Comparison of ENCODE assay signal across 31 cellular contexts in the genomic region with DNA sequence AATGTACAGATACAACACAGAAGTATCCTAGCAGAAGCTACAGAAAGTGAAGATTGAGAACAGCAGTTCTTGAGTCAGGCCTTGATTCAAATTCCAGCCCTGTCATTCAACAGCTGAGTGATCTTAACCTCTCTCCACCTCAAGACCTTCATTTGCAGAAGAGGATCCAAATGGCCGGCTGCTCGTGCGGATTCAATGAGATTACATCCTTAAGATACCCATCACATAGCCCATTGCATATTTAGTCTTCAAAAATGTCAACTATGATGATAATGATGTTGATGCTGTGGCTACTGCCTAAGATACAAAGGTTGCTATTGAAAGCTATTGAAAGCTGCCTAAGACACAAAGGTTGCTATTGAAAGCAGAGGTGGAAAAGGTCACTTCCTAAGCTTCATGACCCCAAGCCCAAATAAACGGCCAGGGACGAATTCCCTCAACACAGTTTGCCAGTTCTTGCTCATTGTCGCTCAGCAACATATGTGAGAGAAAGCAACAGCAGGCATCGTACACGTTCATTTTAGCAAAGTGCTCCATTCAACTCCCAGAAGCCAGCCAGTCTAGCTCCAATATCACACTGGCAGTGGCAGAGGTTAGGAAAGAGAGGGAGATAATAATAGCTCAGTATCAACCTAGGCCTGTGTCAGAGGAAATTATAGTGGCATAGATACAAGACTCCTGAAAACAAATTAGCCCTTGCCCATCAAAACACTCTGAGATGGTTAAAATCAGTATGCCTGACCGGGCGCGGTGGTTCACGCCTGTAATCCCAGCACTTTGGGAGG. TPM values are rescaled to one million over a fixed set of nuclear protein-coding genes. Genes with fewer than 3 reads are reported as not detected.
A peak's percentile ranks its signal among the peaks of the same experiment; 100 is the strongest.
DNase-seq lines count a peak whose midpoint lies in the region; ATAC-seq, FAIRE-seq and TF ChIP-seq lines count a peak whose summit lies in the region.
"Had no signal": no experiment of that assay in that cellular context is flagged by ENCODE, and none has a peak within 500 bp of the region (broad histone marks: within the 10 kb centered on the region; RNA-seq: fewer than 3 reads in every experiment).

No MANE protein-coding gene starts in this region.

- peaks cover 30% of the 10 kb centered on the region for H3K27me3 Mint-ChIP-seq in osteocyte (ENCODE audit: unreplicated experiment)
- peaks cover 15% of the 10 kb centered on the region for H3K27me3 Mint-ChIP-seq in activated naive CD4-positive, alpha-beta T cell treated with anti-CD3 and anti-CD28 coated beads, Interleukin-2, amount 10 ng/mL, durations not matched to agents 7 days and 5 days
- H3K27me3 Mint-ChIP-seq: type B pancreatic cell had no signal

- peak overlapping the region; percentile 44 for H3K4me2 ChIP-seq in HepG2 (ENCODE audit: low read depth, low read length)
- H3K4me2 ChIP-seq in trophoblast cell (ENCODE audit: low read length), result no peak overlapping the region
- H3K4me2 ChIP-seq in OCI-LY7 (ENCODE audit: low read length), result no peak overlapping the region

- BruUV-seq in HepG2 (replicated peaks; lab: Mats Ljungman, UMichigan) (no TSS peak), OCI-LY7 (replicated peaks; lab: Mats Ljungman, UMichigan) (no TSS peak)

- no peaks in the 10 kb centered on the region for H3K9me3 Mint-ChIP-seq in osteocyte (ENCODE audit: unreplicated experiment)
- no peaks in the 10 kb centered on the region for H3K9me3 Mint-ChIP-seq in activated naive CD4-positive, alpha-beta T cell treated with anti-CD3 and anti-CD28 coated beads, Interleukin-2, amount 10 ng/mL, durations not matched to agents 7 days and 5 days
- H3K9me3 Mint-ChIP-seq: natural killer cell treated with Interleukin-12 subunit alpha and Interleukin-12 subunit beta and Interleukin-15 and Interleukin-18, amount 100 ng/mL, for 72 hours; type B pancreatic cell had no signal

- no peak overlapping the region for H2BK120ac ChIP-seq in trophoblast cell (ENCODE audit: insufficient read depth, low read length, poor library complexity)

- in situ Hi-C loops in HepG2 (cut with HindIII; ENCODE audit: extremely low pct_ligation_motif_present, low pct_unique_long_range_greater_than_20kb), result no loop called here

- H3K9me3 ChIP-seq in HepG2 (ENCODE audit: low read length) (no peaks in the 10 kb centered on the region), right lobe of liver (no peaks in the 10 kb centered on the region), left ventricle myocardium inferior (replicated peaks) (no peaks in the 10 kb centered on the region), trophoblast cell (ENCODE audit: insufficient read depth, low read depth, low read length) (peaks cover 5% of the 10 kb centered on the region), OCI-LY7 (ENCODE audit: low read length) (no peaks in the 10 kb centered on the region)
- H3K9me3 ChIP-seq: HAP-1, pancreas, Peyer's patch had no signal

- TF ChIP-seq EP300 in HepG2 (IDR thresholded peaks at IDR 0.05; ENCODE audit: low read depth in 2 of 2, low read length in 2 of 2) (peak in 1 of 2 experiments; percentile 56; a peak in 2 of 4 replicates), HepG2 (CRISPR knock-in tag; IDR thresholded peaks at IDR 0.05; ENCODE audit: borderline replicate concordance) (no peak)

- POLR2A ChIA-PET in HepG2 (lab: Yijun Ruan, JAX), result no interaction called here
- POLR2A ChIA-PET in OCI-LY7 (lab: Charles Lee), result interaction anchor here (1.1 kb wide), 1 partner anchor 14 kb away, joined by 6 read pairs; no protein-coding TSS in a partner anchor

- no peak overlapping the region for H4K8ac ChIP-seq in trophoblast cell (ENCODE audit: low read depth, low read length)

- no peak overlapping the region for H2BK5ac ChIP-seq in trophoblast cell (ENCODE audit: low read depth, low read length, poor library complexity)

- H2AK5ac ChIP-seq in trophoblast cell (ENCODE audit: low read length), result no peak overlapping the region

- H3K4me1 Mint-ChIP-seq in osteocyte (ENCODE audit: unreplicated experiment), result peaks cover 4% of the 10 kb centered on the region
- peaks cover 18% of the 10 kb centered on the region for H3K4me1 Mint-ChIP-seq in activated naive CD4-positive, alpha-beta T cell treated with anti-CD3 and anti-CD28 coated beads, Interleukin-2, amount 10 ng/mL, durations not matched to agents 7 days and 5 days

- H3K36me3 ChIP-seq in HepG2 (replicated peaks in 1 of 2; ENCODE audit: control insufficient read depth in 1 of 2, insufficient read depth in 2 of 2, low read length in 2 of 2) (no peaks in the 10 kb centered on the region), right lobe of liver (no peaks in the 10 kb centered on the region), left ventricle myocardium inferior (no peaks in the 10 kb centered on the region), trophoblast cell (ENCODE audit: control insufficient read depth in 1 of 2, insufficient read depth in 2 of 2, low read length in 2 of 2) (no peaks in the 10 kb centered on the region), OCI-LY7 (ENCODE audit: insufficient read depth, low read length) (no peaks in the 10 kb centered on the region)
- H3K36me3 ChIP-seq: HAP-1, pancreas, Peyer's patch had no signal

- no peak overlapping the region for H3K18ac ChIP-seq in trophoblast cell (ENCODE audit: low read length)

- no peak overlapping the region for H3K23ac ChIP-seq in trophoblast cell (ENCODE audit: low read length)

- H3K9ac ChIP-seq in HepG2 (ENCODE audit: insufficient read depth, low read depth, low read length) (no peak overlapping the region), trophoblast cell (ENCODE audit: low read length) (no peak overlapping the region)

- DNase-seq in HepG2 (ENCODE audit: low spot score), result peak; percentile 71
- no peak for DNase-seq in right lobe of liver
- DNase-seq in left ventricle myocardium inferior, result no peak
- DNase-seq in trophoblast cell, result peak; percentile 56 to 81
- DNase-seq in osteocyte (ENCODE audit: extremely low spot score, unreplicated experiment), result no peak
- no peak for DNase-seq in NK-92 treated with Interleukin-12 subunit alpha and Interleukin-12 subunit beta, amount 100 ng/mL, for 24 hours (lab: John Stamatoyannopoulos, UW)
- DNase-seq in activated naive CD4-positive, alpha-beta T cell treated with anti-CD3 and anti-CD28 coated beads, Interleukin-2, amount 10 ng/mL, durations not matched to agents 7 days and 5 days, result no peak
- DNase-seq in OCI-LY7 (ENCODE audit: low spot score), result no peak
- DNase-seq: 8988T; activated CD4-positive, alpha-beta T cell treated with anti-CD3 and anti-CD28 coated beads for 4 hours; activated effector memory CD4-positive, alpha-beta T cell treated with Interleukin-2 at 50 U/mL for 16 hours; Calu3; DMS79; effector memory CD4-positive, alpha-beta T cell; MM.1S; NCI-H1930; NCI-H69; pancreas; Peyer's patch; SIG-M5; stimulated activated CD4-positive, alpha-beta T cell treated with anti-CD3 and anti-CD28 coated beads, Interleukin-4, amount 100 ng/mL, for 4 hours had no signal

- H3K79me1 ChIP-seq in trophoblast cell (ENCODE audit: low read length), result no peaks in the 10 kb centered on the region

- H3K27ac ChIP-seq in HepG2 (ENCODE audit: extremely low read length, insufficient read depth, low read length) (peak overlapping the region; percentile 1), right lobe of liver (no peak overlapping the region), left ventricle myocardium inferior (replicated peaks) (peak overlapping the region; percentile 79), trophoblast cell (ENCODE audit: low read depth, low read length) (no peak overlapping the region), OCI-LY7 (ENCODE audit: low read depth, low read length, poor library complexity, severe bottlenecking) (no peak overlapping the region)
- H3K27ac ChIP-seq: C4-2B, HL-60, pancreas had no signal

- peak; percentile 77 for FAIRE-seq in HepG2 (lab: Jason Lieb, UNC)
- FAIRE-seq: G401.6, pancreas had no signal

- CTCF ChIA-PET in HepG2 (lab: Yijun Ruan, JAX; ENCODE audit: low intra/inter-chr PET ratio, low total read pairs), result no interaction called here
- CTCF ChIA-PET in activated naive CD4-positive, alpha-beta T cell treated with anti-CD3 and anti-CD28 coated beads, Interleukin-2, amount 10 ng/mL, durations not matched to agents 7 days and 5 days (lab: Charles Lee), result interaction anchor here (1.9 kb wide), 1 partner anchor 15 kb away, joined by 7 read pairs; no protein-coding TSS in a partner anchor
- CTCF ChIA-PET in OCI-LY7 (lab: Charles Lee; ENCODE audit: unreplicated experiment), result no interaction called here

- H2AFZ ChIP-seq in HepG2 (ENCODE audit: low read length) (no peak overlapping the region), trophoblast cell (ENCODE audit: insufficient read depth, low read length, poor library complexity) (no peak overlapping the region), OCI-LY7 (ENCODE audit: low read length) (no peak overlapping the region)

- H3K9me2 ChIP-seq in OCI-LY7 (ENCODE audit: insufficient read depth, low read length), result no peaks in the 10 kb centered on the region

- H3K4ac ChIP-seq in trophoblast cell (ENCODE audit: low read depth, low read length), result no peak overlapping the region

- H3K79me2 ChIP-seq in HepG2 (ENCODE audit: insufficient read depth, low read length) (no peaks in the 10 kb centered on the region), trophoblast cell (ENCODE audit: control insufficient read depth, insufficient read depth, low read length, poor library complexity) (no peaks in the 10 kb centered on the region), OCI-LY7 (ENCODE audit: insufficient read depth, low read depth, low read length) (no peaks in the 10 kb centered on the region)

- no peak overlapping the region for H3K4me3 Mint-ChIP-seq in osteocyte (ENCODE audit: unreplicated experiment)
- H3K4me3 Mint-ChIP-seq in activated naive CD4-positive, alpha-beta T cell treated with anti-CD3 and anti-CD28 coated beads, Interleukin-2, amount 10 ng/mL, durations not matched to agents 7 days and 5 days, result no peak overlapping the region
- H3K4me3 Mint-ChIP-seq: activated naive CD8-positive, alpha-beta T cell; natural killer cell treated with Interleukin-12 subunit alpha and Interleukin-12 subunit beta and Interleukin-15 and Interleukin-18, amount 100 ng/mL, for 72 hours; type B pancreatic cell had no signal

- WGBS in HepG2 (ENCODE audit: low lambda C conversion rate), result 31% methylated on average over 12 of the region's 12 CpGs
- whole genome bisulfite sequencing in right lobe of liver (ENCODE audit: insufficient coverage, low coverage, low lambda C conversion rate, missing lambda C conversion rate), result 69% methylated on average over 7 of the region's 12 CpGs
- WGBS in trophoblast cell (ENCODE audit: extremely low coverage, insufficient coverage, insufficient read length), result no CpG with 5 or more reads among the region's 12 CpGs

- no peak overlapping the region for H4K91ac ChIP-seq in trophoblast cell (ENCODE audit: low read depth, low read length)

- H3K4me3 ChIP-seq in HepG2 (replicated peaks in 1 of 3; ENCODE audit: insufficient read depth in 1 of 3, low read depth in 2 of 3, low read length in 3 of 3) (no peak overlapping the region), right lobe of liver (no peak overlapping the region), left ventricle myocardium inferior (no peak overlapping the region), trophoblast cell (ENCODE audit: low read depth, low read length) (no peak overlapping the region), OCI-LY7 (ENCODE audit: low read depth, low read length, poor library complexity, severe bottlenecking) (no peak overlapping the region)
- H3K4me3 ChIP-seq: coronary artery, HAP-1, lung, pancreas, Peyer's patch had no signal

- H3K14ac ChIP-seq in trophoblast cell (ENCODE audit: low read length), result no peak overlapping the region

- H3K27me3 ChIP-seq in HepG2 (ENCODE audit: control insufficient read depth in 1 of 2, insufficient read depth in 2 of 2, low read length in 2 of 2) (peaks cover 4 to 5% of the 10 kb centered on the region in 2 experiments; a peak in 3 of 5 replicates), right lobe of liver (no peaks in the 10 kb centered on the region), left ventricle myocardium inferior (ENCODE audit: low read depth) (no peaks in the 10 kb centered on the region), trophoblast cell (ENCODE audit: insufficient read depth, low read length) (no peaks in the 10 kb centered on the region)
- H3K27me3 ChIP-seq: pancreas, Peyer's patch had no signal

- H2BK12ac ChIP-seq in trophoblast cell (ENCODE audit: low read length), result no peak overlapping the region

- H3K4me1 ChIP-seq in HepG2 (ENCODE audit: insufficient read depth, low read length) (peaks cover 34% of the 10 kb centered on the region), right lobe of liver (no peaks in the 10 kb centered on the region), left ventricle myocardium inferior (peaks cover 18% of the 10 kb centered on the region), trophoblast cell (ENCODE audit: control insufficient read depth in 1 of 2, insufficient read depth in 2 of 2, low read length in 2 of 2) (no peaks in the 10 kb centered on the region), OCI-LY7 (ENCODE audit: insufficient read depth, low read length, poor library complexity, severe bottlenecking) (peaks cover 30% of the 10 kb centered on the region)
- H3K4me1 ChIP-seq: HAP-1, pancreas, Peyer's patch had no signal

- no peak for TF ChIP-seq RAD21 in HepG2 (CRISPR knock-in tag; IDR thresholded peaks at IDR 0.05)

- TF ChIP-seq CTCF in HepG2 (CRISPR knock-in tag; IDR thresholded peaks at IDR 0.05) (no peak), right lobe of liver (IDR thresholded peaks at IDR 0.05) (no peak), left ventricle myocardium inferior (IDR thresholded peaks at IDR 0.05; ENCODE audit: borderline replicate concordance) (no peak), osteocyte (IDR thresholded peaks at IDR 0.05) (no peak), OCI-LY7 (conservative IDR thresholded peaks at IDR 0.05; ENCODE audit: low read length) (no peak)

- peak; percentile 58 for ATAC-seq in HepG2
- no peak for ATAC-seq in right lobe of liver
- ATAC-seq: natural killer cell treated with Interleukin-12 subunit alpha and Interleukin-12 subunit beta and Interleukin-15 and Interleukin-18, amount 100 ng/mL, for 72 hours; pancreas; sciatic nerve had no signal

- no peak overlapping the region for H3K27ac Mint-ChIP-seq in osteocyte (ENCODE audit: unreplicated experiment)
- H3K27ac Mint-ChIP-seq in activated naive CD4-positive, alpha-beta T cell treated with anti-CD3 and anti-CD28 coated beads, Interleukin-2, amount 10 ng/mL, durations not matched to agents 7 days and 5 days, result no peak overlapping the region
- H3K27ac Mint-ChIP-seq: activated naive CD8-positive, alpha-beta T cell; natural killer cell treated with Interleukin-12 subunit alpha and Interleukin-12 subunit beta and Interleukin-15 and Interleukin-18, amount 100 ng/mL, for 72 hours; type B pancreatic cell had no signal

- TF ChIP-seq POLR2A in HepG2 (IDR thresholded peaks at IDR 0.05; ENCODE audit: insufficient read depth in 1 of 2, low read depth in 2 of 2, low read length in 2 of 2), result no peak
- TF ChIP-seq POLR2A in right lobe of liver (IDR thresholded peaks at IDR 0.05), result no peak

- no peak overlapping the region for H4K12ac ChIP-seq in trophoblast cell (ENCODE audit: low read depth, low read length)

- H4K20me1 ChIP-seq in HepG2 (ENCODE audit: insufficient read depth, low read length) (no peaks in the 10 kb centered on the region), OCI-LY7 (ENCODE audit: insufficient read depth, low read length) (no peaks in the 10 kb centered on the region)

- H3K36me3 Mint-ChIP-seq in osteocyte (ENCODE audit: unreplicated experiment), result no peaks in the 10 kb centered on the region
- H3K36me3 Mint-ChIP-seq in activated naive CD4-positive, alpha-beta T cell treated with anti-CD3 and anti-CD28 coated beads, Interleukin-2, amount 10 ng/mL, durations not matched to agents 7 days and 5 days, result no peaks in the 10 kb centered on the region
- H3K36me3 Mint-ChIP-seq: activated naive CD8-positive, alpha-beta T cell; natural killer cell treated with Interleukin-12 subunit alpha and Interleukin-12 subunit beta and Interleukin-15 and Interleukin-18, amount 100 ng/mL, for 72 hours; type B pancreatic cell had no signal

- intact Hi-C loops in HepG2 (cut with micrococcal nuclease; ENCODE audit: unreplicated experiment), result no loop called here
- intact Hi-C loops in right lobe of liver (cut with DNase I), result no loop called here
- intact Hi-C loops in left ventricle myocardium inferior (cut with micrococcal nuclease), result no loop called here
- intact Hi-C loops in OCI-LY7 (cut with micrococcal nuclease; ENCODE audit: unreplicated experiment), result no loop called here

RNA-seq across cellular contexts. Expression of gene MRPL35, which starts 36.1 kb away (rescaled TPM):
- 97.1 and 152 TPM in 2 replicates for total RNA-seq in HepG2 (2016; rRNA removed; fragmentation: Illumina TruSeq; extraction: Trizol)
- total RNA-seq in HepG2 (2016; cell fraction: cytosol; rRNA removed; fragmentation: Illumina TruSeq; extraction: Trizol; ENCODE audit: low read depth), result 25.4 and 27.6 TPM in 2 replicates
- total RNA-seq in HepG2 (2016; cell fraction: insoluble cytoplasmic fraction; rRNA removed; fragmentation: Illumina TruSeq; extraction: Trizol), result 97.8 and 161 TPM in 2 replicates
- total RNA-seq in HepG2 (2016; cell fraction: membrane; rRNA removed; fragmentation: Illumina TruSeq; extraction: Trizol), result 21.6 and 28.9 TPM in 2 replicates
- 35.9 and 40.2 TPM in 2 replicates for total RNA-seq in HepG2 (2016; cell fraction: nucleus; rRNA removed; fragmentation: Illumina TruSeq; extraction: Trizol)
- 80.5 and 86.1 TPM in 2 replicates for polyA plus RNA-seq in HepG2 (2011; rRNA removed)
- 62.3 and 68.7 TPM in 2 replicates for polyA plus RNA-seq in HepG2 (2011; cell fraction: cytosol; rRNA removed)
- polyA plus RNA-seq in HepG2 (2011; cell fraction: nucleus; rRNA removed), result 40.2 and 46.3 TPM in 2 replicates
- polyA plus RNA-seq in HepG2 (2012), result 31.5 and 48.9 TPM in 2 replicates
- 21.8 and 23.1 TPM in 2 replicates for polyA plus RNA-seq in HepG2 (2016; cell fraction: cytosol; fragmentation: Illumina TruSeq; extraction: Trizol; ENCODE audit: low read depth)
- 148 and 150 TPM in 2 replicates for polyA plus RNA-seq in HepG2 (2016; cell fraction: insoluble cytoplasmic fraction; fragmentation: Illumina TruSeq; extraction: Trizol; ENCODE audit: low read depth)
- polyA plus RNA-seq in HepG2 (2016; cell fraction: membrane; fragmentation: Illumina TruSeq; extraction: Trizol; ENCODE audit: low read depth), result 17.2 and 19.6 TPM in 2 replicates
- polyA plus RNA-seq in HepG2 (2016; cell fraction: nucleus; fragmentation: Illumina TruSeq; extraction: Trizol; ENCODE audit: insufficient read depth, low read depth), result 55.3 and 64.5 TPM in 2 replicates
- polyA minus RNA-seq in HepG2 (2011; rRNA and poly(A)+ RNA removed; ENCODE audit: low replicate concordance), result 143 and 152 TPM in 2 replicates
- 21.9 and 30.4 TPM in 2 replicates for polyA minus RNA-seq in HepG2 (2011; cell fraction: cytosol; rRNA and poly(A)+ RNA removed)
- 27.9 and 35.1 TPM in 2 replicates for polyA minus RNA-seq in HepG2 (2011; cell fraction: nucleus; rRNA and poly(A)+ RNA removed)
- total RNA-seq in right lobe of liver, result 10 to 100 TPM; 21.1 to 42.2 (median 24.1) TPM
- 111 TPM for total RNA-seq in left ventricle myocardium inferior
- polyA plus RNA-seq in trophoblast cell (2013), result 24.7 and 26.3 TPM in 2 replicates
- total RNA-seq in osteocyte, result 27.1 and 27.5 TPM in 2 replicates
- 26.8 and 26.9 TPM in 2 replicates for total RNA-seq in OCI-LY7 (2014; rRNA removed; shearing (Covaris generic))
- total RNA-seq in OCI-LY7 (2022), result 48.7 and 56.8 TPM in 2 replicates

RNA-seq across cellular contexts. Expression of gene IMMT, which starts 40.1 kb away (rescaled TPM):
- total RNA-seq in HepG2 (2016; rRNA removed; fragmentation: Illumina TruSeq; extraction: Trizol) (119 and 174 TPM in 2 replicates), right lobe of liver (10 to 100 TPM; 48.9 to 56.9 (median 52.5) TPM), left ventricle myocardium inferior (288 TPM), osteocyte (79.9 and 81.8 TPM in 2 replicates), OCI-LY7 (2022) (121 and 128 TPM in 2 replicates)
- 15.3 and 18.4 TPM in 2 replicates for total RNA-seq in HepG2 (2016; cell fraction: cytosol; rRNA removed; fragmentation: Illumina TruSeq; extraction: Trizol; ENCODE audit: low read depth)
- 120 and 173 TPM in 2 replicates for total RNA-seq in HepG2 (2016; cell fraction: insoluble cytoplasmic fraction; rRNA removed; fragmentation: Illumina TruSeq; extraction: Trizol)
- 33.8 and 38.5 TPM in 2 replicates for total RNA-seq in HepG2 (2016; cell fraction: membrane; rRNA removed; fragmentation: Illumina TruSeq; extraction: Trizol)
- total RNA-seq in HepG2 (2016; cell fraction: nucleus; rRNA removed; fragmentation: Illumina TruSeq; extraction: Trizol), result 77.7 and 86.2 TPM in 2 replicates
- polyA plus RNA-seq in HepG2 (2011; rRNA removed), result 52.3 and 63.5 TPM in 2 replicates
- 44.9 and 51.8 TPM in 2 replicates for polyA plus RNA-seq in HepG2 (2011; cell fraction: cytosol; rRNA removed)
- polyA plus RNA-seq in HepG2 (2011; cell fraction: nucleus; rRNA removed), result 33.6 and 36.1 TPM in 2 replicates
- polyA plus RNA-seq in HepG2 (2012), result 82.6 and 99.8 TPM in 2 replicates
- polyA plus RNA-seq in HepG2 (2016; cell fraction: cytosol; fragmentation: Illumina TruSeq; extraction: Trizol; ENCODE audit: low read depth), result 12.7 and 14.4 TPM in 2 replicates
- polyA plus RNA-seq in HepG2 (2016; cell fraction: insoluble cytoplasmic fraction; fragmentation: Illumina TruSeq; extraction: Trizol; ENCODE audit: low read depth), result 192 and 195 TPM in 2 replicates
- 23.3 and 29.6 TPM in 2 replicates for polyA plus RNA-seq in HepG2 (2016; cell fraction: membrane; fragmentation: Illumina TruSeq; extraction: Trizol; ENCODE audit: low read depth)
- polyA plus RNA-seq in HepG2 (2016; cell fraction: nucleus; fragmentation: Illumina TruSeq; extraction: Trizol; ENCODE audit: insufficient read depth, low read depth), result 110 TPM in 2 replicates
- polyA minus RNA-seq in HepG2 (2011; rRNA and poly(A)+ RNA removed; ENCODE audit: low replicate concordance), result 58.1 and 76.7 TPM in 2 replicates
- polyA minus RNA-seq in HepG2 (2011; cell fraction: cytosol; rRNA and poly(A)+ RNA removed), result 66.1 and 82.3 TPM in 2 replicates
- 88.0 and 90.4 TPM in 2 replicates for polyA minus RNA-seq in HepG2 (2011; cell fraction: nucleus; rRNA and poly(A)+ RNA removed)
- polyA plus RNA-seq in trophoblast cell (2013), result 71.2 and 73.5 TPM in 2 replicates
- total RNA-seq in OCI-LY7 (2014; rRNA removed; shearing (Covaris generic)), result 77.3 and 82.1 TPM in 2 replicates

Comparison
In these comparisons a context has a peak if more than half of its experiments do, and no peak if none do; other contexts are left out.
1. DNase-seq: peak in HepG2 (single experiment) and trophoblast cell (2 of 2); none in right lobe of liver (0 of 3), left ventricle myocardium inferior (single experiment), osteocyte (single experiment), NK-92 treated with Interleukin-12 subunit alpha and Interleukin-12 subunit beta, amount 100 ng/mL, for 24 hours (single experiment), activated naive CD4-positive, alpha-beta T cell treated with anti-CD3 and anti-CD28 coated beads, Interleukin-2, amount 10 ng/mL, durations not matched to agents 7 days and 5 days (single experiment) and OCI-LY7 (single experiment).
2. H3K27ac ChIP-seq: peak in HepG2 (single experiment) and left ventricle myocardium inferior (single experiment); none in right lobe of liver (0 of 3), trophoblast cell (single experiment) and OCI-LY7 (single experiment).